8 cellular contexts compared by ENCODE assay signal in genomic region chr19:38656171-38656981, GRCh38. TPM values are rescaled to one million over a fixed set of nuclear protein-coding genes. Genes with fewer than 3 reads are reported as not detected.
DNase-seq lines count a peak whose midpoint lies in the region; ATAC-seq, FAIRE-seq and TF ChIP-seq lines count a peak whose summit lies in the region.

No MANE protein-coding gene starts in this region.

- H3K4me3 Mint-ChIP-seq in Calu3 (ENCODE audit: low read depth, unreplicated experiment), result peak overlapping the region; percentile 99

- no peak for TF ChIP-seq CTCF in Calu3 (IDR thresholded peaks at IDR 0.05; ENCODE audit: unreplicated experiment)
- peak in 6 of 56 donors; percentile 3 to 26 (median 13) for TF ChIP-seq CTCF in dorsolateral prefrontal cortex (IDR thresholded peaks at IDR 0.05 in 54 of 56, conservative IDR thresholded peaks at IDR 0.05 in 2 of 56; ENCODE audit: low read depth in 1 of 56, partially characterized antibody in 56 of 56)
- no peak for TF ChIP-seq CTCF in osteoblast (IDR thresholded peaks at IDR 0.05; ENCODE audit: extremely low read depth, low read depth, low read length)

- peak overlapping the region; percentile 10 for H3K4me2 ChIP-seq in osteoblast (ENCODE audit: insufficient read depth, low read length)

- intact Hi-C loops in Calu3 (cut with micrococcal nuclease; ENCODE audit: unreplicated experiment) (loop anchor here (5.0 kb wide), 1 partner anchor 176 kb away; the partner anchor contains the start of gene ECH1), dorsolateral prefrontal cortex (cut with DNase I) (loop anchor here in 1 of 2 donors (5.0 kb wide), 1 partner anchor 56 kb away; no protein-coding TSS in a partner anchor)

- H3K27ac Mint-ChIP-seq in Calu3 (ENCODE audit: unreplicated experiment), result peak overlapping the region; percentile 100

- H3K27me3 ChIP-seq in dorsolateral prefrontal cortex (no peaks in the 10 kb centered on the region), osteoblast (ENCODE audit: insufficient read depth, low read length) (no peaks in the 10 kb centered on the region), small intestine (ENCODE audit: control insufficient read depth in 2 of 2, insufficient read depth in 2 of 2, low read length in 2 of 2) (no peaks in the 10 kb centered on the region)

- H2AFZ ChIP-seq in osteoblast (ENCODE audit: low read length), result no peak overlapping the region

- WGBS in small intestine, 3 donors, result 63 to 64% (median 64%) methylated on average over 7 of the region's 7 CpGs

- H3K36me3 ChIP-seq in osteoblast (ENCODE audit: insufficient read depth, low read length) (peaks cover 40% of the 10 kb centered on the region), small intestine (ENCODE audit: control insufficient read depth in 2 of 2, insufficient read depth in 2 of 2, low read length in 2 of 2) (peaks cover 0 to 5% of the 10 kb centered on the region in 2 donors)

- no peaks in the 10 kb centered on the region for H3K9me3 Mint-ChIP-seq in Calu3 (ENCODE audit: low read depth, unreplicated experiment)

- peak overlapping the region in 21 of 59 donors; percentile 0 to 32 (median 11) for H3K4me3 ChIP-seq in dorsolateral prefrontal cortex
- no peak overlapping the region for H3K4me3 ChIP-seq in osteoblast (ENCODE audit: insufficient read depth, low read length)
- H3K4me3 ChIP-seq in small intestine (ENCODE audit: low read depth in 1 of 2, low read length in 2 of 2), result no peak overlapping the region

- FAIRE-seq in small intestine (lab: Jason Lieb, UNC), result no peak
- FAIRE-seq in HTR-8/SVneo (lab: Jason Lieb, UNC), result no peak

- H3K27me3 Mint-ChIP-seq in Calu3 (ENCODE audit: unreplicated experiment), result no peaks in the 10 kb centered on the region

- no peak for ATAC-seq in HG03175 (IDR thresholded peaks at IDR 0.05; ENCODE audit: unreplicated experiment)
- ATAC-seq in GM21360 (IDR thresholded peaks at IDR 0.05; ENCODE audit: unreplicated experiment), result no peak

- H3K4me1 ChIP-seq in osteoblast (ENCODE audit: insufficient read depth, low read length) (peaks cover 94% of the 10 kb centered on the region), small intestine (ENCODE audit: control insufficient read depth in 2 of 2, insufficient read depth in 1 of 2, low read depth in 1 of 2, low read length in 1 of 2) (peaks cover 10 to 45% of the 10 kb centered on the region in 2 donors)

- H3K79me2 ChIP-seq in osteoblast (ENCODE audit: insufficient read depth, low read length), result peaks cover 91% of the 10 kb centered on the region

- H3K27ac ChIP-seq in dorsolateral prefrontal cortex, result peak overlapping the region; percentile 52 to 97 (median 92)
- peak overlapping the region; percentile 98 for H3K27ac ChIP-seq in osteoblast (ENCODE audit: low read depth, low read length)
- peak overlapping the region in 1 of 2 donors; percentile 66 for H3K27ac ChIP-seq in small intestine (ENCODE audit: low read depth in 1 of 2, low read length in 1 of 2)

- peaks cover 100% of the 10 kb centered on the region for H3K36me3 Mint-ChIP-seq in Calu3 (ENCODE audit: insufficient read depth, unreplicated experiment)

- DNase-seq in Calu3 (no peak), SKM-1 (lab: John Stamatoyannopoulos, UW; ENCODE audit: unreplicated experiment) (peak; percentile 18), dorsolateral prefrontal cortex (peak in 1 of 10 donors; percentile 51), osteoblast (ENCODE audit: insufficient read length, low spot score, missing footprints) (peak; percentile 8), small intestine (no peak), HTR-8/SVneo (ENCODE audit: insufficient read length, low spot score) (no peak)

- peaks cover 76% of the 10 kb centered on the region for H3K4me1 Mint-ChIP-seq in Calu3 (ENCODE audit: low read depth, unreplicated experiment)

- CTCF ChIA-PET in Calu3 (lab: Charles Lee), result no interaction called here

- peaks cover 19% of the 10 kb centered on the region for H4K20me1 ChIP-seq in osteoblast (ENCODE audit: insufficient read depth, low read length)

- no TSS peak for BruUV-seq in Calu3 (replicated peaks; lab: Mats Ljungman, UMichigan)

- no peaks in the 10 kb centered on the region for H3K9me3 ChIP-seq in osteoblast (ENCODE audit: low read depth, low read length)
- no peaks in the 10 kb centered on the region for H3K9me3 ChIP-seq in small intestine (ENCODE audit: control insufficient read depth, low read depth)

RNA-seq across cellular contexts. Expression of gene ACTN4, which starts 8.9 kb away (rescaled TPM):
- total RNA-seq in Calu3 (2022), result 1,462 and 1,577 TPM in 2 replicates
- 100 to 1,000 TPM; 271 to 539 (median 377) TPM for total RNA-seq in dorsolateral prefrontal cortex
- total RNA-seq in osteoblast, result 204 and 229 TPM in 2 replicates
- 100 to 1,000 TPM; 188 to 326 (median 291) TPM for polyA plus RNA-seq in small intestine

RNA-seq across cellular contexts. Expression of gene EIF3K, which starts 37.4 kb away (rescaled TPM):
- total RNA-seq in Calu3 (2022), result 334 and 338 TPM in 2 replicates
- total RNA-seq in dorsolateral prefrontal cortex, result 100 to 1,000 TPM; 165 to 292 (median 241) TPM
- total RNA-seq in osteoblast, result 210 and 317 TPM in 2 replicates
- polyA plus RNA-seq in small intestine, result 100 to 1,000 TPM; 619 to 710 (median 633) TPM

RNA-seq across cellular contexts. Expression of gene MAP4K1, which starts 38.6 kb away (rescaled TPM):
- total RNA-seq in Calu3 (2022) (1.2 TPM in 1 of 2 replicates, not detected in the other), dorsolateral prefrontal cortex (10 to 100 TPM in 10 of 120 experiments, 1 to 10 TPM in 110; 1.2 to 14.7 (median 5.4) TPM), osteoblast (under 0.01 and 0.72 TPM in 2 replicates)
- polyA plus RNA-seq in small intestine, result 10 to 100 TPM in 1 of 3 donors, 1 to 10 TPM in 1, under 1 TPM in 1; 0.45 to 10.8 (median 4.0) TPM

Comparison
In these comparisons a context has a peak if more than half of its experiments do, and no peak if none do; other contexts are left out.
1. DNase-seq: peak in SKM-1 (single experiment) and osteoblast (single experiment); none in Calu3 (single experiment), small intestine (single experiment) and HTR-8/SVneo (single experiment).